ENCODE assay signal across 8 cellular contexts in the genomic region with DNA sequence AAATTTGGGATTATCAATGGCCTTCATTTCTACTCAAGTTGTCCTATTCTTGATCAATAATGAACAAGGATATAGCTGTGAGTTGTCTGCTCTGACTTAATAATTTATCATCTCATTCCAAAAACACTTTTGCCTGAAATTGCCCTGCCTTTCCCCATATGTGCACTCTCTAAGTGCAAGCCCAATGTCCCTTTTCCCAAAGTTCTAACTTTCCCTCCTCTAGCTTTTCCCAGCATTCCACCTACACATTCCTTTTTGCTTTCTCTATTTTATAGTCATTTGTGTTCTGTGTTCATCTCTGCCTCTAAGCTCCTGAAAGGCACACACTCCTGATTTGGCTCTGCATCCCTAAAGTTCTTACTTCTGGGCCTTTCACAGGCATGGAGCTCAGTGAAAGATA. TPM values are rescaled to one million over a fixed set of nuclear protein-coding genes. Genes with fewer than 3 reads are reported as not detected.
"Had no signal": no experiment of that assay in that cellular context is flagged by ENCODE, and none has a peak within 500 bp of the region (broad histone marks: within the 10 kb centered on the region; RNA-seq: fewer than 3 reads in every experiment).

No MANE protein-coding gene starts in this region.

- H3K4me3 Mint-ChIP-seq: IgD-negative memory B cell had no signal

- H3K27ac Mint-ChIP-seq: IgD-negative memory B cell had no signal

- DNase-seq: IMR-90, KBM-7, KG1 had no signal

- H3K9me3 Mint-ChIP-seq: IgD-negative memory B cell had no signal

- H3K4me3 ChIP-seq: K562 had no signal

- H3K36me3 Mint-ChIP-seq: IgD-negative memory B cell had no signal

- H3K27ac ChIP-seq: HL-60, KMS-11 had no signal

- H3K4me1 Mint-ChIP-seq: IgD-negative memory B cell had no signal

RNA-seq across cellular contexts. Expression of gene SUSD4, which starts 34.7 kb away (rescaled TPM):
- total RNA-seq: HepG2 had no signal
